8 cellular contexts compared by ENCODE assay signal in the genomic region with DNA sequence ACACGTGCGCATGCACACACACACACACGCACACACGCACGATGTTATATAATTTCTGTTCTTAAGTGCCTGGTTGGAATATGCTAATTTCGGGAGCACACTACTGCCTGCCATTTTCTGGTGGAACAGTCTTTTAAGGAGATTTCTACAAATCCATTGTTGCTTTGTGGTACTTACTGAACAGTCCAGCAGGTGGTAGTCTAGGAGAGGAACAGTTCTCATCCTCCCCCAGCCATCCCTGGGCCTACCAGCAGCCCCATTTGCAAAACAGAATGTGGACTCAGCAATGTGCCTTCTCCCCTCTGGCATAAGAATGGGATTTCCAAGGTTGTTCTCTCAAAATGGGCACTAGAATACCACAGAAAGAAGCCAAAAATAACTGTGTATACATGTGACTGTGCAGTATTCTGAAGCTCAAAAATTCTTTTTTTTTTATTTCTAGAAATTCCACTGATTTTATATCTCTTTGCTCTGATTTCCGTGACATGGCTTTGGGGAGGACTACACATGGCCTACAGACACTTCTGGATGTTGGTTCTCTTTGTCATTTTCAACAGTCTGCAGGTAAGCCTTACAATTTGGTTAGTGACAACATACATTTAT.
A peak's percentile ranks its signal among the peaks of the same experiment; 100 is the strongest.
DNase-seq lines count a peak whose midpoint lies in the region; ATAC-seq and TF ChIP-seq lines count a peak whose summit lies in the region.

No MANE protein-coding gene starts in this region.

- DNase-seq in ACHN = peak; percentile 82
- DNase-seq in NCI-H146 treated with DMSO at 0.1 percent for 48 hours (lab: John Stamatoyannopoulos, UW; ENCODE audit: unreplicated experiment) = peak; percentile 32
- peak in 3 of 5 experiments; percentile 18 to 75 (median 20) for DNase-seq in T-helper 2 cell
- DNase-seq in breast epithelium (ENCODE audit: low spot score in 2 of 2) = peak; percentile 61 to 65
- DNase-seq in inferior parietal cortex (ENCODE audit: extremely low spot score) = peak; percentile 84
- DNase-seq in stimulated activated CD4-positive, alpha-beta T cell treated with anti-CD3 and anti-CD28 coated beads, Interleukin-12 subunit alpha, Interleukin-12 subunit beta, amount 100 ng/mL, for 4 hours = peak; percentile 23

- ATAC-seq in GM18502 (IDR thresholded peaks at IDR 0.05; ENCODE audit: poor library complexity, unreplicated experiment) = peak; percentile 97
- peak; percentile 97 for ATAC-seq in HG02870 (IDR thresholded peaks at IDR 0.05; ENCODE audit: unreplicated experiment)

- no peak overlapping the region for H3K4me3 ChIP-seq in breast epithelium

- in situ Hi-C loops in ACHN (cut with HindIII; ENCODE audit: low pct_ligation_motif_present, low pct_unique_long_range_greater_than_20kb, low sequenced_read_pairs) = loop anchor here (25.0 kb wide), 1 partner anchor 285 kb away; a partner anchor contains a TSS

- no peaks in the 10 kb centered on the region for H3K27me3 ChIP-seq in breast epithelium

- intact Hi-C loops in breast epithelium (cut with DNase I; ENCODE audit: low total_unique reads) = loop anchor here (10.0 kb wide), 1 partner anchor 283 kb away; a partner anchor contains a TSS

- no peaks in the 10 kb centered on the region for H3K9me3 ChIP-seq in breast epithelium

- TF ChIP-seq POLR2A in breast epithelium (IDR thresholded peaks at IDR 0.05) = no peak

- no peaks in the 10 kb centered on the region for H3K36me3 ChIP-seq in breast epithelium

- TF ChIP-seq CTCF in breast epithelium (IDR thresholded peaks at IDR 0.05) = peak; percentile 89 to 92 (median 92)

- peak overlapping the region in 1 of 2 donors; percentile 8 for H3K27ac ChIP-seq in breast epithelium

- H3K4me1 ChIP-seq in breast epithelium = no peaks in the 10 kb centered on the region

Comparison
In these comparisons a context has a peak if more than half of its experiments do, and no peak if none do; other contexts are left out.
1. DNase-seq: peak in every context shown above with its lines; median percentile 84 in inferior parietal cortex; 82 in ACHN; 63 in breast epithelium; 32 in NCI-H146 treated with DMSO at 0.1 percent for 48 hours; 23 in stimulated activated CD4-positive, alpha-beta T cell treated with anti-CD3 and anti-CD28 coated beads, Interleukin-12 subunit alpha, Interleukin-12 subunit beta, amount 100 ng/mL, for 4 hours; 20 in T-helper 2 cell.